Comparison of ENCODE assay signal across 14 cellular contexts in genomic region chr18:32956591-32957310, GRCh38.
DNase-seq lines count a peak whose midpoint lies in the region; FAIRE-seq and TF ChIP-seq lines count a peak whose summit lies in the region.
"Had no signal": no experiment of that assay in that cellular context is flagged by ENCODE, and none has a peak within 500 bp of the region (broad histone marks: within the 10 kb centered on the region; RNA-seq: fewer than 3 reads in every experiment).

No MANE protein-coding gene starts in this region.

- DNase-seq in D341Med (ENCODE audit: low spot score) (peak; percentile 40), RKO (ENCODE audit: low spot score) (peak; percentile 77), epithelial cell of proximal tubule (ENCODE audit: low read depth) (no peak), neural progenitor cell (ENCODE audit: low spot score) (peak; percentile 36), SIG-M5 treated with dmso at 0.1 percent for 504 hours (lab: John Stamatoyannopoulos, UW; ENCODE audit: unreplicated experiment) (no peak), lower leg skin (ENCODE audit: low spot score in 2 of 2) (no peak), SW480 (ENCODE audit: low spot score) (no peak), GM12891 (ENCODE audit: insufficient read length, low spot score) (no peak)
- DNase-seq: amniotic stem cell, left cardiac atrium, NCI-H1048, NCI-H774, ovary, T-helper 9 cell had no signal

- peaks cover 10% of the 10 kb centered on the region for H3K9me3 Mint-ChIP-seq in neural progenitor cell

- H4K20me1 ChIP-seq in neural progenitor cell (ENCODE audit: low read depth) = no peaks in the 10 kb centered on the region

- no peaks in the 10 kb centered on the region for H3F3A ChIP-seq in neural progenitor cell (ENCODE audit: low read depth)

- H3K79me2 ChIP-seq in neural progenitor cell (ENCODE audit: low read depth) = no peaks in the 10 kb centered on the region

- no peaks in the 10 kb centered on the region for H3K4me1 ChIP-seq in neural progenitor cell

- WGBS in lower leg skin, 2 donors = 31 to 38% methylated on average over 3 of the region's 3 CpGs

- no peak overlapping the region for H3K4me2 ChIP-seq in neural progenitor cell

- no peaks in the 10 kb centered on the region for H3K9me3 ChIP-seq in neural progenitor cell (ENCODE audit: low read depth)
- H3K9me3 ChIP-seq: ovary had no signal

- no peak overlapping the region for H3K4me3 Mint-ChIP-seq in neural progenitor cell

- intact Hi-C loops in lower leg skin (cut with DNase I; ENCODE audit: low total_unique reads) = no loop called here

- no peaks in the 10 kb centered on the region for H3K27me3 ChIP-seq in neural progenitor cell
- H3K27me3 ChIP-seq: ovary had no signal

- H3K36me3 ChIP-seq in neural progenitor cell = no peaks in the 10 kb centered on the region
- H3K36me3 ChIP-seq: ovary had no signal

- no peak for TF ChIP-seq POLR2A in lower leg skin (IDR thresholded peaks at IDR 0.05)
- TF ChIP-seq POLR2A in GM12891 (IDR thresholded peaks at IDR 0.05; ENCODE audit: low read depth, low read length) = no peak

- H3K4me3 ChIP-seq in epithelial cell of proximal tubule (ENCODE audit: low read depth, low read length) = no peak overlapping the region
- no peak overlapping the region for H3K4me3 ChIP-seq in neural progenitor cell
- no peak overlapping the region for H3K4me3 ChIP-seq in lower leg skin (ENCODE audit: low read depth, poor library complexity, severe bottlenecking)
- H3K4me3 ChIP-seq: ovary had no signal

- H3K36me3 Mint-ChIP-seq in neural progenitor cell = peaks cover 2% of the 10 kb centered on the region

- no peak overlapping the region for H3K9ac ChIP-seq in neural progenitor cell

- FAIRE-seq in GM12891 (lab: Jason Lieb, UNC) = no peak

- H3K27ac Mint-ChIP-seq in neural progenitor cell = no peak overlapping the region

- TF ChIP-seq CTCF in epithelial cell of proximal tubule (conservative IDR thresholded peaks at IDR 0.05; ENCODE audit: low read depth, low read length) (peak; percentile 51), neural progenitor cell (IDR thresholded peaks at IDR 0.05) (peak; percentile 56), lower leg skin (IDR thresholded peaks at IDR 0.05) (no peak)

- no peak overlapping the region for H2AFZ ChIP-seq in neural progenitor cell (replicated peaks)

- H3K27me3 Mint-ChIP-seq in neural progenitor cell (ENCODE audit: insufficient read depth, low read depth) = no peaks in the 10 kb centered on the region

- peaks cover 19% of the 10 kb centered on the region for H3K4me1 Mint-ChIP-seq in neural progenitor cell

- H3K27ac ChIP-seq in neural progenitor cell = no peak overlapping the region
- H3K27ac ChIP-seq: ovary had no signal

TF ChIP-seq in GM12891, 5 proteins besides CTCF, POLR2A, EP300 and RAD21:
- TF ChIP-seq POLR2AphosphoS5 (IDR thresholded peaks at IDR 0.05; ENCODE audit: low read depth, low read length) = no peak
- no peak for TF ChIP-seq TAF1 (IDR thresholded peaks at IDR 0.05; ENCODE audit: low read depth, low read length)
- TF ChIP-seq SPI1 (IDR thresholded peaks at IDR 0.05; ENCODE audit: low read depth, low read length) = no peak
- TF ChIP-seq POU2F2 (IDR thresholded peaks at IDR 0.05; ENCODE audit: low read depth, low read length) = no peak
- no peak for TF ChIP-seq PAX5 (IDR thresholded peaks at IDR 0.05; ENCODE audit: insufficient read depth, low read length, severe bottlenecking)
TF ChIP-seq in GM12891: peak in this region for 0.

Comparison
In these comparisons a context has a peak if more than half of its experiments do, and no peak if none do; other contexts are left out.
1. DNase-seq: peak in D341Med (single experiment), RKO (single experiment) and neural progenitor cell (single experiment); none in epithelial cell of proximal tubule (single experiment), SIG-M5 treated with dmso at 0.1 percent for 504 hours (single experiment), lower leg skin (0 of 2), SW480 (single experiment) and GM12891 (single experiment).
2. CTCF ChIP-seq: peak in epithelial cell of proximal tubule (single experiment) and neural progenitor cell (single experiment); none in lower leg skin (0 of 3).